Comparison of ENCODE assay signal across 9 cellular contexts in genomic region chr16:80931661-80931984, GRCh38.
DNase-seq lines count a peak whose midpoint lies in the region; ATAC-seq and TF ChIP-seq lines count a peak whose summit lies in the region.
"Had no signal": no experiment of that assay in that cellular context is flagged by ENCODE, and none has a peak within 500 bp of the region (broad histone marks: within the 10 kb centered on the region; RNA-seq: fewer than 3 reads in every experiment).

No MANE protein-coding gene starts in this region.

- H3K4me3 ChIP-seq in mammary epithelial cell (replicated peaks in 1 of 3; ENCODE audit: insufficient read depth in 1 of 3, low read depth in 2 of 3, low read length in 3 of 3) = peak overlapping the region in 2 of 3 experiments; percentile 23 to 32
- H3K4me3 ChIP-seq in liver (ENCODE audit: low read depth in 1 of 3, low read length in 3 of 3) = peak overlapping the region; percentile 9 to 68 (median 58)
- H3K4me3 ChIP-seq in stomach smooth muscle (ENCODE audit: low read length in 2 of 2) = peak overlapping the region; percentile 56 to 73

- H3K4me3 Mint-ChIP-seq in T-helper 1 cell treated with Interleukin-12 subunit alpha and Interleukin-12 subunit beta and Interleukin-4 antibody, amounts not matched to agents 30 μg/mL and 1 μg/mL, for 36 hours = peak overlapping the region; percentile 69

- in situ Hi-C loops in mammary epithelial cell (cut with MboI; ENCODE audit: low sequenced_read_pairs in 2 of 2) = no loop called here

- TF ChIP-seq CTCF in mammary epithelial cell (conservative IDR thresholded peaks at IDR 0.05 in 1 of 2, IDR thresholded peaks at IDR 0.05 in 1 of 2; ENCODE audit: extremely low read depth in 1 of 2, insufficient read depth in 1 of 2, low read depth in 1 of 2, low read length in 2 of 2) (no peak), liver (IDR thresholded peaks at IDR 0.05; ENCODE audit: low read depth, low read length, missing input control) (no peak)

- CTCF ChIA-PET in mammary epithelial cell (lab: Charles Lee; ENCODE audit: low non-redundant PET) = no interaction called here

- H3K9ac ChIP-seq in mammary epithelial cell (ENCODE audit: insufficient read depth, low read length) (no peak overlapping the region), liver (ENCODE audit: low read depth in 1 of 2, low read length in 2 of 2) (peak overlapping the region; percentile 38 to 60), stomach smooth muscle (ENCODE audit: low read length in 2 of 2) (peak overlapping the region; percentile 52 to 71)

- H3K27me3 Mint-ChIP-seq in T-helper 1 cell treated with Interleukin-12 subunit alpha and Interleukin-12 subunit beta and Interleukin-4 antibody, amounts not matched to agents 30 μg/mL and 1 μg/mL, for 36 hours (ENCODE audit: low read depth) = peaks cover 40% of the 10 kb centered on the region

- H3K4me2 ChIP-seq in mammary epithelial cell (ENCODE audit: insufficient read depth, low read depth, low read length) = peak overlapping the region; percentile 70

- H2AFZ ChIP-seq in mammary epithelial cell (ENCODE audit: low read depth, low read length) = peak overlapping the region; percentile 77

- TF ChIP-seq RAD21 in liver (IDR thresholded peaks at IDR 0.05) = no peak

- H3K27me3 ChIP-seq in mammary epithelial cell (ENCODE audit: insufficient read depth, low read length) (no peaks in the 10 kb centered on the region), liver (ENCODE audit: control insufficient read depth in 4 of 4, insufficient read depth in 4 of 4, low read length in 3 of 4) (no peaks in the 10 kb centered on the region), stomach smooth muscle (ENCODE audit: control insufficient read depth in 1 of 2, insufficient read depth in 2 of 2, low read length in 2 of 2) (no peaks in the 10 kb centered on the region)

- H3K27ac ChIP-seq in mammary epithelial cell (ENCODE audit: insufficient read depth, low read depth, low read length) (no peak overlapping the region), liver (ENCODE audit: low read depth in 1 of 2, low read length in 2 of 2) (peak overlapping the region; percentile 77 to 86), stomach smooth muscle (ENCODE audit: low read length) (peak overlapping the region; percentile 75)

- H3K36me3 ChIP-seq in mammary epithelial cell (ENCODE audit: insufficient read depth, low read length) (no peaks in the 10 kb centered on the region), liver (ENCODE audit: control insufficient read depth in 4 of 4, insufficient read depth in 3 of 4, low read depth in 1 of 4, low read length in 3 of 4) (no peaks in the 10 kb centered on the region), stomach smooth muscle (ENCODE audit: control insufficient read depth in 2 of 2, insufficient read depth in 2 of 2, low read length in 2 of 2) (no peaks in the 10 kb centered on the region)

- peaks cover 10% of the 10 kb centered on the region for H3K4me1 ChIP-seq in mammary epithelial cell (ENCODE audit: insufficient read depth, low read length)
- H3K4me1 ChIP-seq in liver (ENCODE audit: control insufficient read depth in 4 of 4, insufficient read depth in 4 of 4, low read length in 3 of 4) = peaks cover 0 to 10% (median 3%) of the 10 kb centered on the region in 4 donors
- peaks cover 7% of the 10 kb centered on the region for H3K4me1 ChIP-seq in stomach smooth muscle (ENCODE audit: control insufficient read depth, insufficient read depth, low read length)

- intact Hi-C loops in mammary epithelial cell (cut with micrococcal nuclease) = loop anchor here (5.0 kb wide), 1 partner anchor 389 kb away; the partner anchor contains the start of gene DYNLRB2

- no peaks in the 10 kb centered on the region for H4K20me1 ChIP-seq in mammary epithelial cell (ENCODE audit: insufficient read depth, low read length)

- 47% methylated on average over 4 of the region's 8 CpGs for WGBS in mammary epithelial cell (ENCODE audit: low coverage, missing lambda C conversion rate)
- WGBS in liver = 29% methylated on average over 8 of the region's 8 CpGs

- dilution Hi-C loops in mammary epithelial cell (cut with HindIII; ENCODE audit: low sequenced_read_pairs) = loop anchor here (5.0 kb wide), 1 partner anchor 59 kb away; no protein-coding TSS in a partner anchor

- no peak overlapping the region for H3K27ac Mint-ChIP-seq in T-helper 1 cell treated with Interleukin-12 subunit alpha and Interleukin-12 subunit beta and Interleukin-4 antibody, amounts not matched to agents 30 μg/mL and 1 μg/mL, for 36 hours

- DNase-seq in T-helper 1 cell = no peak
- no peak for DNase-seq in mammary epithelial cell
- DNase-seq in GM19238 (ENCODE audit: insufficient read length, low spot score) = no peak
- DNase-seq in glomerular visceral epithelial cell (ENCODE audit: extremely low spot score) = no peak
- DNase-seq: 8988T had no signal

- H3K9me3 Mint-ChIP-seq in T-helper 1 cell treated with Interleukin-12 subunit alpha and Interleukin-12 subunit beta and Interleukin-4 antibody, amounts not matched to agents 30 μg/mL and 1 μg/mL, for 36 hours = no peaks in the 10 kb centered on the region

- no peaks in the 10 kb centered on the region for H3K79me2 ChIP-seq in mammary epithelial cell (ENCODE audit: insufficient read depth, low read length)

- no peak for ATAC-seq in GM18867 (IDR thresholded peaks at IDR 0.05; ENCODE audit: unreplicated experiment)

- peaks cover 3% of the 10 kb centered on the region for H3K4me1 Mint-ChIP-seq in T-helper 1 cell treated with Interleukin-12 subunit alpha and Interleukin-12 subunit beta and Interleukin-4 antibody, amounts not matched to agents 30 μg/mL and 1 μg/mL, for 36 hours (ENCODE audit: low read depth)

- no TSS peak for BruUV-seq in mammary epithelial cell (replicated peaks; lab: Mats Ljungman, UMichigan)

- H3K9me3 ChIP-seq in mammary epithelial cell (replicated peaks; ENCODE audit: insufficient read depth, low read length) (no peaks in the 10 kb centered on the region), liver (ENCODE audit: control insufficient read depth in 4 of 4, low read length in 3 of 4) (no peaks in the 10 kb centered on the region), stomach smooth muscle (ENCODE audit: control insufficient read depth in 2 of 2, low read length in 2 of 2) (no peaks in the 10 kb centered on the region)

- H3K36me3 Mint-ChIP-seq in T-helper 1 cell treated with Interleukin-12 subunit alpha and Interleukin-12 subunit beta and Interleukin-4 antibody, amounts not matched to agents 30 μg/mL and 1 μg/mL, for 36 hours (ENCODE audit: low read depth) = no peaks in the 10 kb centered on the region

TF ChIP-seq in liver, 16 proteins besides CTCF, POLR2A, EP300 and RAD21 (continues in another document):
- TF ChIP-seq MAX (IDR thresholded peaks at IDR 0.05) = no peak
- no peak for TF ChIP-seq NR2F2 (IDR thresholded peaks at IDR 0.05)
- no peak for TF ChIP-seq ATF3 (IDR thresholded peaks at IDR 0.05)
- TF ChIP-seq TAF1 (conservative IDR thresholded peaks at IDR 0.05) = no peak
- no peak for TF ChIP-seq REST (IDR thresholded peaks at IDR 0.05)
- TF ChIP-seq SP1 (IDR thresholded peaks at IDR 0.05) = no peak
- TF ChIP-seq GABPA (IDR thresholded peaks at IDR 0.05 in 1 of 2, conservative IDR thresholded peaks at IDR 0.05 in 1 of 2) = no peak
- TF ChIP-seq YY1 (IDR thresholded peaks at IDR 0.05) = no peak
- TF ChIP-seq HNF4G (IDR thresholded peaks at IDR 0.05) = no peak
- TF ChIP-seq FOXA1 (IDR thresholded peaks at IDR 0.05) = no peak
- no peak for TF ChIP-seq JUND (IDR thresholded peaks at IDR 0.05)
- no peak for TF ChIP-seq FOXA2 (IDR thresholded peaks at IDR 0.05)
- no peak for TF ChIP-seq EGR1 (IDR thresholded peaks at IDR 0.05; ENCODE audit: low read depth in 2 of 2)
- no peak for TF ChIP-seq RXRA (IDR thresholded peaks at IDR 0.05)
